In the genomic region with DNA sequence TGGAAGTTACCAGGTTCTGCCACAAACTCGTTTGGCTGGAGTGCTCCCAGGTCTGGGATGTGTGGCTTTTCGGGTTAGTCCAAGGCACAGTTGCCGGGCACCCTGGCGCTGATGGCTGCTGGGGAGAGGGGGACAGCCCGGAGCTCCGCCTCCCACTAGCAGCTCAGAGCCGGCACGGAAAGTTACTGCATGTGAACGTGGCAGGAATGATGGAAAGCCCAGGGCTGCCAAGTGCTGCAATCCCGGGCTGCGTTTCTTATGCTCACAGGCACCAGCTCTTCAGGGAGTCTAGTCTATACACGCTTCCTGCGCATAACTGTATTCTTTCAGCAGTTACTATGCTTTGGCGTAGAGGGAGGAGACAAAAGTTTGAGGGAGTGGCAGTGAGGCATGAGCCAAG, we compare ENCODE assay signal across 14 cellular contexts.
DNase-seq lines count a peak whose midpoint lies in the region; ATAC-seq, FAIRE-seq and TF ChIP-seq lines count a peak whose summit lies in the region.
"Had no signal": no experiment of that assay in that cellular context is flagged by ENCODE, and none has a peak within 500 bp of the region (broad histone marks: within the 10 kb centered on the region; RNA-seq: fewer than 3 reads in every experiment).

No MANE protein-coding gene starts in this region.

- H3K4me3 ChIP-seq in astrocyte (ENCODE audit: insufficient read depth, low read depth, low read length), result no peak overlapping the region
- H3K4me3 ChIP-seq: upper lobe of left lung had no signal

- no peaks in the 10 kb centered on the region for H4K20me1 ChIP-seq in astrocyte (ENCODE audit: insufficient read depth, low read length)

- H3K9me3 Mint-ChIP-seq in astrocyte (ENCODE audit: unreplicated experiment), result no peaks in the 10 kb centered on the region

- ATAC-seq in GM19467 (IDR thresholded peaks at IDR 0.05; ENCODE audit: unreplicated experiment), result no peak
- no peak for ATAC-seq in GM21515 (IDR thresholded peaks at IDR 0.05; ENCODE audit: unreplicated experiment)

- no peaks in the 10 kb centered on the region for H3K27me3 ChIP-seq in astrocyte (ENCODE audit: insufficient read depth, low read length)
- H3K27me3 ChIP-seq: upper lobe of left lung had no signal

- intact Hi-C loops in posterior cingulate gyrus (cut with DNase I), result no loop called here

- no peak overlapping the region for H3K4me3 Mint-ChIP-seq in astrocyte (ENCODE audit: unreplicated experiment)
- H3K4me3 Mint-ChIP-seq: B cell had no signal

- FAIRE-seq in astrocyte (lab: Jason Lieb, UNC), result no peak

- no peaks in the 10 kb centered on the region for H3K4me1 ChIP-seq in astrocyte (ENCODE audit: insufficient read depth, low read length)
- H3K4me1 ChIP-seq: upper lobe of left lung had no signal

- H3K4me1 Mint-ChIP-seq in astrocyte (ENCODE audit: low read depth, unreplicated experiment), result no peaks in the 10 kb centered on the region
- H3K4me1 Mint-ChIP-seq: B cell had no signal

- no peaks in the 10 kb centered on the region for H3K79me2 ChIP-seq in astrocyte (ENCODE audit: insufficient read depth, low read length)

- DNase-seq in AG20443 (ENCODE audit: low spot score) (peak; percentile 64), astrocyte (ENCODE audit: low read depth) (peak; percentile 8), iPS-NIHi11 (ENCODE audit: low spot score) (peak; percentile 29), posterior cingulate gyrus (peak in 9 of 10 donors; percentile 15 to 87 (median 35)), cerebellar nuclear complex (lab: John Stamatoyannopoulos, UW) (no peak), MV-4-11 (lab: John Stamatoyannopoulos, UW) (no peak)
- DNase-seq: DMS53, NCI-H1436, NCI-H524, RPMI8226 had no signal

- no peak overlapping the region for H3K27ac ChIP-seq in astrocyte (ENCODE audit: low read depth, low read length)
- H3K27ac ChIP-seq: upper lobe of left lung had no signal

- H3K36me3 ChIP-seq in astrocyte (ENCODE audit: insufficient read depth, low read length), result no peaks in the 10 kb centered on the region
- H3K36me3 ChIP-seq: upper lobe of left lung had no signal

- H3K4me2 ChIP-seq in astrocyte (ENCODE audit: low read length), result peak overlapping the region; percentile 39

- no peak overlapping the region for H3K9ac ChIP-seq in astrocyte (ENCODE audit: low read length)

- H3K9me3 ChIP-seq in astrocyte (ENCODE audit: insufficient read depth, low read depth, low read length), result no peaks in the 10 kb centered on the region
- H3K9me3 ChIP-seq: upper lobe of left lung had no signal

- TF ChIP-seq CTCF in astrocyte (IDR thresholded peaks at IDR 0.05; ENCODE audit: insufficient read depth, low read depth, low read length), result no peak

- H3K27me3 Mint-ChIP-seq in astrocyte (ENCODE audit: low read depth, unreplicated experiment), result peaks cover 9% of the 10 kb centered on the region
- H3K27me3 Mint-ChIP-seq: B cell had no signal

- H3K36me3 Mint-ChIP-seq in astrocyte (ENCODE audit: low read depth, unreplicated experiment), result peaks cover 2% of the 10 kb centered on the region

- no peak overlapping the region for H3K27ac Mint-ChIP-seq in astrocyte (ENCODE audit: unreplicated experiment)
- H3K27ac Mint-ChIP-seq: B cell had no signal

- H2AFZ ChIP-seq in astrocyte (ENCODE audit: low read depth, low read length), result peak overlapping the region; percentile 44

Comparison
In these comparisons a context has a peak if more than half of its experiments do, and no peak if none do; other contexts are left out.
1. DNase-seq: peak in AG20443 (single experiment), astrocyte (single experiment), iPS-NIHi11 (single experiment) and posterior cingulate gyrus (9 of 10); none in cerebellar nuclear complex (0 of 2) and MV-4-11 (single experiment).